ENCODE assay signal across 25 cellular contexts in the genomic region with DNA sequence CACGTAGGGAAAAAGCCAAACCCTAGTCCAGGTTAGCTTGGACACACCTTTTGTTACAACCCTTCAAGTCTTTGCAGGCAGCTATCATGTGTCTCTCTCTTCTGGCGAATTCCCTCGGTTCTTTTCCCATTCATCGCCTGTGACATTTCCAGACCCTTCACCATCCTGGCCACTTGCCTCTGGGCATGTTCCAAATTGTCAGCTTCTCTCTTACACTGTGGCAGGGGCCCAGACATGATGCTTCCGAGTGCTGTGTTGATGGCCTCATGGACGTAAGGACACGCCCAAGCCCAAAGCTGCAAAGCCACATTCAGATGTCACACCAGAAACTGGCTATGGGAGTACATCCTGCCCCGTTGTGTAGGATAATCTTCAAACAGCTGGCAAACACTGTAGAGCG. TPM values are rescaled to one million over a fixed set of nuclear protein-coding genes. Genes with fewer than 3 reads are reported as not detected.
"Had no signal": no experiment of that assay in that cellular context is flagged by ENCODE, and none has a peak within 500 bp of the region (broad histone marks: within the 10 kb centered on the region; RNA-seq: fewer than 3 reads in every experiment).

No MANE protein-coding gene starts in this region.

- H3K4me2 ChIP-seq: neural progenitor cell had no signal

- H3K9me3 ChIP-seq: ovary, psoas muscle, right lobe of liver, sigmoid colon, stomach, thoracic aorta, thyroid gland, tibial nerve, upper lobe of left lung, vagina had no signal

- H3K27ac ChIP-seq: neural progenitor cell, ovary, parathyroid adenoma, psoas muscle, right lobe of liver, sigmoid colon, stomach, thoracic aorta, thyroid gland, tibial nerve, upper lobe of left lung, vagina had no signal

- H2AFZ ChIP-seq: neural progenitor cell, parathyroid adenoma had no signal

- DNase-seq: natural killer cell; occipital lobe; ovary; psoas muscle; right cardiac atrium; right lobe of liver; sigmoid colon; small intestine; stimulated activated CD4-positive, alpha-beta T cell treated with anti-CD3 and anti-CD28 coated beads, Interleukin-15, amount 100 ng/mL, for 24 hours; stimulated activated CD4-positive, alpha-beta T cell treated with anti-CD3 and anti-CD28 coated beads, Interleukin-2, amount 100 ng/mL, for 24 hours; stimulated activated CD4-positive, alpha-beta T cell treated with anti-CD3 and anti-CD28 coated beads, Interleukin-2, amount 100 ng/mL, for 48 hours; stimulated activated CD4-positive, alpha-beta T cell treated with anti-CD3 and anti-CD28 coated beads, Interleukin-4, amount 100 ng/mL, for 24 hours; stimulated activated naive B cell treated with anti-CD40 and anti-IgM and Interleukin-4, amounts not matched to agents 10 μg/mL and 1 μg/mL and 100 μg/mL, for 72 hours; stimulated activated naive CD4-positive, alpha-beta T cell treated with Interleukin-2 at 50 U/mL for 16 hours; stomach; thyroid gland; trophoblast cell; upper lobe of left lung had no signal

- H3K79me2 ChIP-seq: parathyroid adenoma had no signal

- ATAC-seq: natural killer cell; psoas muscle; right cardiac atrium; right lobe of liver; stimulated activated effector memory CD8-positive, alpha-beta T cell treated with anti-CD3 and anti-CD28 coated beads, Interleukin-12 subunit alpha, Interleukin-12 subunit beta, amount 100 ng/mL, for 72 hours; stimulated activated naive B cell treated with anti-CD40 and anti-IgM and Interleukin-4, amounts not matched to agents 10 μg/mL and 1 μg/mL and 100 μg/mL, for 72 hours had no signal

- H3K4me3 ChIP-seq: neural progenitor cell, ovary, psoas muscle, right lobe of liver, sigmoid colon, stomach, thoracic aorta, thyroid gland, tibial nerve, upper lobe of left lung, vagina had no signal

- H3K27me3 ChIP-seq: ovary, right lobe of liver, sigmoid colon, thyroid gland, tibial nerve, upper lobe of left lung, vagina had no signal

- H3K36me3 ChIP-seq: neural progenitor cell, ovary, right lobe of liver, sigmoid colon, stomach, thoracic aorta, thyroid gland, tibial nerve, upper lobe of left lung, vagina had no signal

- H3K4me1 ChIP-seq: neural progenitor cell, parathyroid adenoma, psoas muscle, right lobe of liver, thyroid gland, tibial nerve, upper lobe of left lung, vagina had no signal

- H3K9ac ChIP-seq: neural progenitor cell, parathyroid adenoma had no signal

RNA-seq across cellular contexts. Expression of gene ISG20, which starts 58.5 kb away (rescaled TPM):
- total RNA-seq: occipital lobe, temporal lobe had no signal
